In the genomic region with DNA sequence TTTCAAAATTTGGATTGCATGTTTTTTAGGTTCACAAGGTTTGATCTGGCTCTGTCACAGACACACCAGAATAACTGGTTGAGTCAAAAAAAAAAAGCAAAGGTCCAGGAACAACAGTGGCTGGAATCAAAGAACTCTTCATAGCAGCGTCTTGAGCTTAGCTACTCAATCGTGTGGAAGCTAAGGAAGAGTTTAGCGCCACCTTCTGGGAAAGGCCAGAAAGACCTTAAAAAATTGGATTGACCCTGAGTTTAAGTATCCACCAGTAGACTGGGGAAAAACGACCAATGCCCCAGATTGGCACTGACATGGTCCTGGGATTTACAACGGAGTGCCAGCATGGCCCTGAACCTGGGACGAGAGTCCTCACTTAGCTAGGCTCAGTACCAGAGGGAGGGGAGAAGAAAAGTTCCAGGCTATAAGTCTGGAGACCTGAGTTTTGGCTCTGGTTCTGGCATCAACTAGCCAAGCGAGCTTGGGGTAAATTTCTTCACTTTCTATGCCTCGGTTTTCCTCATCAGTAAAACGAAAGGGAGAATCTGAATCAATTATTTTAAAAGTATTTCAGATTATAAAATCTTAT, we compare ENCODE assay signal across 8 cellular contexts.
DNase-seq lines count a peak whose midpoint lies in the region; ATAC-seq and TF ChIP-seq lines count a peak whose summit lies in the region.

No MANE protein-coding gene starts in this region.

- no peak overlapping the region for H3K4me3 ChIP-seq in mammary epithelial cell (replicated peaks in 1 of 3; ENCODE audit: insufficient read depth in 1 of 3, low read depth in 2 of 3, low read length in 3 of 3)
- H3K4me3 ChIP-seq in tibial nerve: no peak overlapping the region

- peak; percentile 58 for ATAC-seq in activated CD8-positive, alpha-beta memory T cell treated with anti-CD3 and anti-CD28 coated beads, Interleukin-2, amount 10 ng/mL, durations not matched to agents 7 days and 5 days
- no peak for ATAC-seq in HG03571 (IDR thresholded peaks at IDR 0.05; ENCODE audit: unreplicated experiment)

- no peak overlapping the region for H3K27ac Mint-ChIP-seq in activated CD8-positive, alpha-beta memory T cell treated with anti-CD3 and anti-CD28 coated beads, Interleukin-2, amount 10 ng/mL, durations not matched to agents 7 days and 5 days

- H3K27ac ChIP-seq in mammary epithelial cell (ENCODE audit: insufficient read depth, low read depth, low read length): no peak overlapping the region
- H3K27ac ChIP-seq in tibial nerve: no peak overlapping the region

- dilution Hi-C loops in mammary epithelial cell (cut with HindIII; ENCODE audit: low sequenced_read_pairs): no loop called here

- intact Hi-C loops in mammary epithelial cell (cut with micrococcal nuclease): loop anchor here (1.0 to 10.0 kb wide), 3 partner anchors 261 to 661 kb away; no protein-coding TSS in a partner anchor

- no peaks in the 10 kb centered on the region for H3K27me3 Mint-ChIP-seq in activated CD8-positive, alpha-beta memory T cell treated with anti-CD3 and anti-CD28 coated beads, Interleukin-2, amount 10 ng/mL, durations not matched to agents 7 days and 5 days

- peaks cover 9% of the 10 kb centered on the region for H3K79me2 ChIP-seq in mammary epithelial cell (ENCODE audit: insufficient read depth, low read length)

- no peak for TF ChIP-seq EP300 in tibial nerve (IDR thresholded peaks at IDR 0.05)

- no peak for DNase-seq in activated CD8-positive, alpha-beta memory T cell treated with anti-CD3 and anti-CD28 coated beads, Interleukin-2, amount 10 ng/mL, durations not matched to agents 7 days and 5 days
- DNase-seq in activated CD8-positive, alpha-beta memory T cell treated with anti-CD3 and anti-CD28 coated beads, Interleukin-2, amount 50 U/mL, for 48 hours: no peak
- DNase-seq in HT1080 (ENCODE audit: low read depth) (peak; percentile 68), NCI-H748 treated with DMSO at 0.1 percent for 48 hours (lab: John Stamatoyannopoulos, UW) (peak; percentile 3), mammary epithelial cell (peak; percentile 57), kidney tubule cell (ENCODE audit: low spot score) (peak; percentile 75), tibial nerve (ENCODE audit: low spot score in 2 of 2) (peak in 1 of 2 donors; percentile 60)

- H3K4me3 Mint-ChIP-seq in activated CD8-positive, alpha-beta memory T cell treated with anti-CD3 and anti-CD28 coated beads, Interleukin-2, amount 10 ng/mL, durations not matched to agents 7 days and 5 days: no peak overlapping the region

- no peaks in the 10 kb centered on the region for H3K9me3 Mint-ChIP-seq in activated CD8-positive, alpha-beta memory T cell treated with anti-CD3 and anti-CD28 coated beads, Interleukin-2, amount 10 ng/mL, durations not matched to agents 7 days and 5 days (ENCODE audit: low read depth)

- in situ Hi-C loops in mammary epithelial cell (cut with MboI; ENCODE audit: low sequenced_read_pairs in 2 of 2): loop anchor here in 1 of 2 donors (10.0 kb wide), 1 partner anchor 261 kb away; no protein-coding TSS in a partner anchor

- CTCF ChIA-PET in activated CD8-positive, alpha-beta memory T cell treated with anti-CD3 and anti-CD28 coated beads, Interleukin-2, amount 10 ng/mL, durations not matched to agents 7 days and 5 days (lab: Charles Lee): interaction anchor here (0.8 to 2.7 kb wide), 18 partner anchors 9 to 346 kb away, joined by 3 to 17 read pairs (median 4); no protein-coding TSS in a partner anchor
- CTCF ChIA-PET in mammary epithelial cell (lab: Charles Lee; ENCODE audit: low non-redundant PET): interaction anchor here (0.6 to 1.3 kb wide), 6 partner anchors 8 to 276 kb away, joined by 3 to 19 read pairs (median 4); no protein-coding TSS in a partner anchor

- H4K20me1 ChIP-seq in mammary epithelial cell (ENCODE audit: insufficient read depth, low read length): no peaks in the 10 kb centered on the region

- H3K4me1 ChIP-seq in mammary epithelial cell (ENCODE audit: insufficient read depth, low read length) (peaks cover 15% of the 10 kb centered on the region), tibial nerve (no peaks in the 10 kb centered on the region)

- H3K36me3 Mint-ChIP-seq in activated CD8-positive, alpha-beta memory T cell treated with anti-CD3 and anti-CD28 coated beads, Interleukin-2, amount 10 ng/mL, durations not matched to agents 7 days and 5 days: peaks cover 14% of the 10 kb centered on the region

- TF ChIP-seq CTCF in mammary epithelial cell (conservative IDR thresholded peaks at IDR 0.05 in 1 of 2, IDR thresholded peaks at IDR 0.05 in 1 of 2; ENCODE audit: extremely low read depth in 1 of 2, insufficient read depth in 1 of 2, low read depth in 1 of 2, low read length in 2 of 2) (peak; percentile 82 to 83), tibial nerve (IDR thresholded peaks at IDR 0.05) (peak; percentile 44 to 55 (median 51))

- H3K4me2 ChIP-seq in mammary epithelial cell (ENCODE audit: insufficient read depth, low read depth, low read length): no peak overlapping the region

- WGBS in mammary epithelial cell (ENCODE audit: low coverage, missing lambda C conversion rate): 12% methylated on average over 8 of the region's 9 CpGs
- WGBS in tibial nerve, 2 donors: 38 to 41% methylated on average over 9 of the region's 9 CpGs

- H3K36me3 ChIP-seq in mammary epithelial cell (ENCODE audit: insufficient read depth, low read length) (peaks cover 24% of the 10 kb centered on the region), tibial nerve (peaks cover 6 to 87% (median 15%) of the 10 kb centered on the region in 3 donors)

- BruUV-seq in mammary epithelial cell (replicated peaks; lab: Mats Ljungman, UMichigan): no TSS peak

- no peak overlapping the region for H3K9ac ChIP-seq in mammary epithelial cell (ENCODE audit: insufficient read depth, low read length)

- H3K27me3 ChIP-seq in mammary epithelial cell (ENCODE audit: insufficient read depth, low read length): no peaks in the 10 kb centered on the region
- no peaks in the 10 kb centered on the region for H3K27me3 ChIP-seq in tibial nerve

- no peak overlapping the region for H2AFZ ChIP-seq in mammary epithelial cell (ENCODE audit: low read depth, low read length)

- H3K9me3 ChIP-seq in mammary epithelial cell (replicated peaks; ENCODE audit: insufficient read depth, low read length): no peaks in the 10 kb centered on the region
- no peaks in the 10 kb centered on the region for H3K9me3 ChIP-seq in tibial nerve

- peaks cover 6% of the 10 kb centered on the region for H3K4me1 Mint-ChIP-seq in activated CD8-positive, alpha-beta memory T cell treated with anti-CD3 and anti-CD28 coated beads, Interleukin-2, amount 10 ng/mL, durations not matched to agents 7 days and 5 days

- TF ChIP-seq POLR2A in tibial nerve (IDR thresholded peaks at IDR 0.05): no peak

Comparison
In these comparisons a context has a peak if more than half of its experiments do, and no peak if none do; other contexts are left out.
1. DNase-seq: peak in HT1080 (single experiment), NCI-H748 treated with DMSO at 0.1 percent for 48 hours (single experiment), mammary epithelial cell (single experiment) and kidney tubule cell (single experiment); none in activated CD8-positive, alpha-beta memory T cell treated with anti-CD3 and anti-CD28 coated beads, Interleukin-2, amount 10 ng/mL, durations not matched to agents 7 days and 5 days (single experiment) and activated CD8-positive, alpha-beta memory T cell treated with anti-CD3 and anti-CD28 coated beads, Interleukin-2, amount 50 U/mL, for 48 hours (single experiment).